Comparison of ENCODE assay signal across 20 cellular contexts in genomic region chr12:27304856-27305255, GRCh38. TPM values are rescaled to one million over a fixed set of nuclear protein-coding genes. Genes with fewer than 3 reads are reported as not detected.
DNase-seq lines count a peak whose midpoint lies in the region; ATAC-seq and TF ChIP-seq lines count a peak whose summit lies in the region.
"Had no signal": no experiment of that assay in that cellular context is flagged by ENCODE, and none has a peak within 500 bp of the region (broad histone marks: within the 10 kb centered on the region; RNA-seq: fewer than 3 reads in every experiment).

No MANE protein-coding gene starts in this region.

- peak; percentile 34 for ATAC-seq in Right ventricle myocardium superior (ENCODE audit: poor library complexity)
- no peak for ATAC-seq in heart right ventricle
- no peak for ATAC-seq in gastroesophageal sphincter
- ATAC-seq: A549 had no signal

- H3K36me3 ChIP-seq in heart right ventricle (peaks cover 0 to 89% (median 34%) of the 10 kb centered on the region in 9 donors), gastroesophageal sphincter (peaks cover 0 to 38% of the 10 kb centered on the region in 2 donors), transverse colon (peaks cover 0 to 19% (median 7%) of the 10 kb centered on the region in 4 donors)
- peaks cover 8% of the 10 kb centered on the region for H3K36me3 ChIP-seq in effector memory CD4-positive, alpha-beta T cell (ENCODE audit: control insufficient read depth, insufficient read depth, low read length)

- H3K27ac ChIP-seq in heart right ventricle (peak overlapping the region in 4 of 10 donors; percentile 18 to 42 (median 36)), gastroesophageal sphincter (peak overlapping the region in 3 of 4 donors; percentile 47 to 64 (median 61)), transverse colon (peak overlapping the region in 3 of 4 donors; percentile 40 to 49 (median 45))
- no peak overlapping the region for H3K27ac ChIP-seq in effector memory CD4-positive, alpha-beta T cell (ENCODE audit: insufficient read depth, low read length, poor library complexity, severe bottlenecking)
- H3K27ac ChIP-seq: A549 had no signal

- TF ChIP-seq POLR2A in gastroesophageal sphincter (IDR thresholded peaks at IDR 0.05), result no peak
- TF ChIP-seq POLR2A in transverse colon (IDR thresholded peaks at IDR 0.05), result no peak

- H3K4me3 ChIP-seq in heart right ventricle, result no peak overlapping the region
- no peak overlapping the region for H3K4me3 ChIP-seq in gastroesophageal sphincter
- H3K4me3 ChIP-seq in transverse colon, result no peak overlapping the region
- H3K4me3 ChIP-seq in effector memory CD4-positive, alpha-beta T cell (ENCODE audit: insufficient read depth, low read depth, low read length, poor library complexity, severe bottlenecking), result no peak overlapping the region
- H3K4me3 ChIP-seq: A549 had no signal

- H3K27me3 ChIP-seq in heart right ventricle, result no peaks in the 10 kb centered on the region
- H3K27me3 ChIP-seq in gastroesophageal sphincter, result no peaks in the 10 kb centered on the region
- H3K27me3 ChIP-seq in transverse colon, result no peaks in the 10 kb centered on the region
- H3K27me3 ChIP-seq in effector memory CD4-positive, alpha-beta T cell (replicated peaks; ENCODE audit: control insufficient read depth, insufficient read depth, low read length, poor library complexity, severe bottlenecking), result no peaks in the 10 kb centered on the region

- no peaks in the 10 kb centered on the region for H3K9me3 ChIP-seq in heart right ventricle
- no peaks in the 10 kb centered on the region for H3K9me3 ChIP-seq in gastroesophageal sphincter
- H3K9me3 ChIP-seq in transverse colon, result no peaks in the 10 kb centered on the region
- no peaks in the 10 kb centered on the region for H3K9me3 ChIP-seq in effector memory CD4-positive, alpha-beta T cell (ENCODE audit: control insufficient read depth, low read length)
- H3K9me3 ChIP-seq: A549 had no signal

- in situ Hi-C loops in transverse colon (cut with MboI; ENCODE audit: low pct_ligation_motif_present in 1 of 4, low pct_unique_long_range_greater_than_20kb in 1 of 4, low sequenced_read_pairs in 3 of 4), result loop anchor here in 3 of 4 donors (25.0 kb wide), 2 partner anchors 168 to 268 kb away; no protein-coding TSS in a partner anchor

- WGBS in heart right ventricle, 2 donors, result 61 to 73% methylated on average over 1 of the region's 1 CpG
- WGBS in gastroesophageal sphincter (ENCODE audit: low coverage in 1 of 2), 2 donors, result 67 to 78% methylated on average over 1 of the region's 1 CpG
- WGBS in transverse colon (ENCODE audit: low coverage in 1 of 2), 2 donors, result 76% methylated on average over 1 of the region's 1 CpG; no CpG with 5 or more reads in 1 of the 2 donors

- TF ChIP-seq CTCF in heart right ventricle (IDR thresholded peaks at IDR 0.05) (no peak), gastroesophageal sphincter (IDR thresholded peaks at IDR 0.05) (no peak), transverse colon (IDR thresholded peaks at IDR 0.05) (no peak)

- DNase-seq in Right ventricle myocardium superior, result no peak
- DNase-seq in heart right ventricle, result no peak
- DNase-seq in RPMI8226, result peak; percentile 6
- DNase-seq in transverse colon, result no peak
- no peak for DNase-seq in NCI-H146 (lab: John Stamatoyannopoulos, UW)
- DNase-seq in NCI-H226, result no peak
- DNase-seq in effector memory CD4-positive, alpha-beta T cell, result no peak
- DNase-seq: CD4-positive, alpha-beta memory T cell; GF-D8; H7; KG1; NCI-H1417 treated with DMSO at 0.1 percent for 48 hours; NCI-H2029 treated with DMSO at 0.1 percent for 48 hours; NCI-H2227 treated with DMSO at 0.1 percent for 48 hours; NCI-H69; NK-92 treated with Interleukin-12 subunit alpha and Interleukin-12 subunit beta, amount 100 ng/mL, for 24 hours; PC-3; SW 1271 had no signal

- H3K4me1 ChIP-seq in heart right ventricle (peaks cover 0 to 36% (median 6%) of the 10 kb centered on the region in 9 donors), gastroesophageal sphincter (peaks cover 0 to 46% (median 4%) of the 10 kb centered on the region in 3 donors), transverse colon (peaks cover 0 to 28% (median 3%) of the 10 kb centered on the region in 4 donors)
- H3K4me1 ChIP-seq in effector memory CD4-positive, alpha-beta T cell (ENCODE audit: control insufficient read depth, insufficient read depth, low read length, poor library complexity, severe bottlenecking), result no peaks in the 10 kb centered on the region

- intact Hi-C loops in Right ventricle myocardium superior (cut with DNase I) (loop anchor here (5.0 kb wide), 1 partner anchor 283 kb away; the partner anchor contains the start of gene MED21), heart right ventricle (cut with DNase I) (loop anchor here in 7 of 10 donors (2.0 to 10.0 kb wide), 9 partner anchors 58 to 450 kb away; partner anchors contain the start of genes FGFR1OP2 (in 2 of the 7), INTS13 (in 2 of the 7), MED21 (in 2 of the 7) and TM7SF3 (in 2 of the 7)), transverse colon (cut with DNase I; ENCODE audit: low total_unique reads) (loop anchor here (10.0 kb wide), 1 partner anchor 290 kb away; the partner anchor contains the start of gene TM7SF3)

- TF ChIP-seq EP300 in gastroesophageal sphincter (IDR thresholded peaks at IDR 0.05) (no peak), transverse colon (IDR thresholded peaks at IDR 0.05; ENCODE audit: low read depth) (no peak)

RNA-seq across cellular contexts. Expression of gene BMAL2, which starts 27.8 kb away (rescaled TPM):
- 1.1 TPM for total RNA-seq in Right ventricle myocardium superior
- 1 to 10 TPM; 1.1 to 9.4 (median 2.8) TPM for total RNA-seq in heart right ventricle
- under 1 TPM; 0.44 to 0.93 TPM for polyA plus RNA-seq in heart right ventricle
- 1 to 10 TPM; 3.0 to 8.7 (median 6.0) TPM for total RNA-seq in gastroesophageal sphincter
- total RNA-seq in transverse colon, result 1 to 10 TPM in 2 of 4 donors, under 1 TPM in 2; 0.75 to 1.7 (median 1.3) TPM
